Comparison of ENCODE assay signal across 8 cellular contexts in the genomic region with DNA sequence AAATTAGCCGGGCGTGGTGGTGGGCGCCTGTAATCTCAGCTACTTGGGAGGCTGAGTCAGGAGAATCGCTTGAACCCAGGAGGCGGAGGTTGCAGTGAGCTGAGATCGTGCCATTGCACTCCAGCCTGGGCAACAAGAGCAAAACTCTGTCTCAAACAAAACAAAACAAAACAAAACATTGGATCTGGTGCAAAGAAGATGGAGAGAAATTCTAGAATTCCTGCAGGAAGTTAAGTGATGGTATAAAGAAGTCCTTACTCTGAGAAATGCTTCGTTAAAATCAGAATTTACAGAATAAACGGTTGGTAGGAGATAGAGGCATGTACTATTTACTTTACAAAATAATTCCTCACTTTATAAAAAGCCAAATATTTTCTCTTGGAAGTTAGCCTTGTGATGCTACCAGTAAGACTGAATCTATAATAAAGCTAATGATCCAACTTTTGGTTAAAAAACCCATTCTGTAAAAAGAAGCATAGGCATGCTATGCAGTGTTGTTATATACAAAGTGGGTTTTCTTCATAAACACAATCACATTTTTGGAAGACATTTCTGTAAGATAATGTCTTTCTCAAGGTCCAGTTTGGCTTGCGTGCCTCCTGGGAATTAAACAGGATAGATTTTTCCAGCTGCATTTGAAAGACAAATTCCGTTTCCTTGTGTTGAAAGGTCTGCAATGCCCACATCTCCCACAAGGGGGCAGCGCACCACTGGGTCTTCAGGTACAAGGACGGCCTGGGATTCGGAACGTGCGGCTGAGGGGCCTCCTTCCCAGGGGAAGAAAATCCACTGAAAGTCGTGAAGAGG. TPM values are rescaled to one million over a fixed set of nuclear protein-coding genes. Genes with fewer than 3 reads are reported as not detected.
DNase-seq lines count a peak whose midpoint lies in the region; ATAC-seq and TF ChIP-seq lines count a peak whose summit lies in the region.

No MANE protein-coding gene starts in this region.

- H3K4me2 ChIP-seq in DND-41 (ENCODE audit: insufficient read depth, low read length): peak overlapping the region; percentile 25; the same call in 1 of the 2 replicates

- no peaks in the 10 kb centered on the region for H3K36me3 ChIP-seq in DND-41 (ENCODE audit: insufficient read depth, low read length)
- H3K36me3 ChIP-seq in upper lobe of right lung: no peaks in the 10 kb centered on the region

- H3K4me1 ChIP-seq in DND-41 (ENCODE audit: insufficient read depth, low read length) (peaks cover 4% of the 10 kb centered on the region; the same call in 1 of the 2 replicates), upper lobe of right lung (no peaks in the 10 kb centered on the region)

- intact Hi-C loops in posterior vena cava (cut with DNase I) (loop anchor here in 1 of 2 donors (10.0 kb wide), 1 partner anchor 323 kb away; no protein-coding TSS in a partner anchor), upper lobe of right lung (cut with DNase I) (loop anchor here (5.0 kb wide), 1 partner anchor 160 kb away; no protein-coding TSS in a partner anchor)

- H3K4me1 Mint-ChIP-seq in activated naive CD4-positive, alpha-beta T cell treated with anti-CD3 and anti-CD28 coated beads, Interleukin-2, amount 50 U/mL, for 24 hours: peaks cover 10% of the 10 kb centered on the region
- no peaks in the 10 kb centered on the region for H3K4me1 Mint-ChIP-seq in glutamatergic neuron (ENCODE audit: low read depth, unreplicated experiment)

- no peaks in the 10 kb centered on the region for H3K36me3 Mint-ChIP-seq in activated naive CD4-positive, alpha-beta T cell treated with anti-CD3 and anti-CD28 coated beads, Interleukin-2, amount 50 U/mL, for 24 hours
- no peaks in the 10 kb centered on the region for H3K36me3 Mint-ChIP-seq in glutamatergic neuron (ENCODE audit: unreplicated experiment)

- no peak overlapping the region; the same call in 1 of the 2 replicates for H3K9ac ChIP-seq in DND-41 (ENCODE audit: low read depth, low read length)

- peak; percentile 97 for TF ChIP-seq CTCF in DND-41 (IDR thresholded peaks at IDR 0.05; ENCODE audit: borderline replicate concordance, extremely low read depth, low read length, poor library complexity, severe bottlenecking)
- peak; percentile 70 for TF ChIP-seq CTCF in LNCAP (IDR thresholded peaks at IDR 0.05)
- peak; percentile 97 for TF ChIP-seq CTCF in glutamatergic neuron (IDR thresholded peaks at IDR 0.05; ENCODE audit: partially characterized antibody, unreplicated experiment)
- peak; percentile 98 for TF ChIP-seq CTCF in upper lobe of right lung (IDR thresholded peaks at IDR 0.05)

- H3K79me2 ChIP-seq in DND-41 (ENCODE audit: insufficient read depth, low read length): no peaks in the 10 kb centered on the region

- in situ Hi-C loops in SK-MEL-5 (cut with HindIII; ENCODE audit: low pct_unique_long_range_greater_than_20kb, low sequenced_read_pairs): no loop called here

- no peaks in the 10 kb centered on the region for H3K9me3 Mint-ChIP-seq in activated naive CD4-positive, alpha-beta T cell treated with anti-CD3 and anti-CD28 coated beads, Interleukin-2, amount 50 U/mL, for 24 hours
- peaks cover 2% of the 10 kb centered on the region for H3K9me3 Mint-ChIP-seq in glutamatergic neuron (ENCODE audit: unreplicated experiment)

- no peaks in the 10 kb centered on the region for H4K20me1 ChIP-seq in DND-41 (ENCODE audit: insufficient read depth, low read length)

- H3K9me3 ChIP-seq in DND-41 (ENCODE audit: insufficient read depth, low read length, severe bottlenecking) (no peaks in the 10 kb centered on the region), upper lobe of right lung (no peaks in the 10 kb centered on the region)

- DNase-seq in DND-41 (peak; percentile 76), SK-MEL-5 (ENCODE audit: low read depth, low spot score) (peak; percentile 91), glutamatergic neuron (peak; percentile 92), posterior vena cava (ENCODE audit: low spot score) (peak; percentile 95), upper lobe of right lung (peak; percentile 89)

- no peaks in the 10 kb centered on the region for H3K27me3 Mint-ChIP-seq in activated naive CD4-positive, alpha-beta T cell treated with anti-CD3 and anti-CD28 coated beads, Interleukin-2, amount 50 U/mL, for 24 hours
- H3K27me3 Mint-ChIP-seq in glutamatergic neuron (ENCODE audit: unreplicated experiment): peaks cover 3% of the 10 kb centered on the region

- peak overlapping the region; percentile 7; the same call in 1 of the 2 replicates for H2AFZ ChIP-seq in DND-41 (ENCODE audit: low read depth, low read length)

- H3K4me3 ChIP-seq in DND-41 (ENCODE audit: low read depth in 1 of 2, low read length in 2 of 2) (no peak overlapping the region), upper lobe of right lung (no peak overlapping the region)

- ATAC-seq in DND-41 (ENCODE audit: insufficient read depth, low read depth) (peak; percentile 75), upper lobe of right lung (peak; percentile 95), HG03175 (IDR thresholded peaks at IDR 0.05; ENCODE audit: unreplicated experiment) (no peak)

- peak overlapping the region; percentile 23 for H3K27ac Mint-ChIP-seq in activated naive CD4-positive, alpha-beta T cell treated with anti-CD3 and anti-CD28 coated beads, Interleukin-2, amount 50 U/mL, for 24 hours
- H3K27ac Mint-ChIP-seq in glutamatergic neuron (ENCODE audit: unreplicated experiment): no peak overlapping the region

- H3K27me3 ChIP-seq in DND-41 (ENCODE audit: insufficient read depth, low read length, poor library complexity) (no peaks in the 10 kb centered on the region), upper lobe of right lung (no peaks in the 10 kb centered on the region)

- H3K27ac ChIP-seq in DND-41 (ENCODE audit: low read length): no peak overlapping the region
- no peak overlapping the region for H3K27ac ChIP-seq in upper lobe of right lung

- H3K4me3 Mint-ChIP-seq in activated naive CD4-positive, alpha-beta T cell treated with anti-CD3 and anti-CD28 coated beads, Interleukin-2, amount 50 U/mL, for 24 hours: no peak overlapping the region
- peak overlapping the region; percentile 38 for H3K4me3 Mint-ChIP-seq in glutamatergic neuron (ENCODE audit: unreplicated experiment)

RNA-seq across cellular contexts. Expression of gene PNO1, which starts 35.6 kb away (rescaled TPM):
- 65.5 and 72.6 TPM in 2 replicates for total RNA-seq in SK-MEL-5 (2014; rRNA removed; shearing (Covaris generic))
- 50.4 and 52.8 TPM in 2 replicates for polyA plus RNA-seq in SK-MEL-5 (2015; cell fraction: cytosol; rRNA removed)
- polyA plus RNA-seq in SK-MEL-5 (2015; cell fraction: nucleus; rRNA removed): 21.9 and 22.1 TPM in 2 replicates
- 11.0 TPM for total RNA-seq in glutamatergic neuron (ENCODE audit: unreplicated experiment)
- total RNA-seq in posterior vena cava: 10 to 100 TPM; 12.8 to 15.9 TPM
- total RNA-seq in upper lobe of right lung: 12.0 TPM

RNA-seq across cellular contexts. Expression of gene C1D, which starts 59.3 kb away (rescaled TPM):
- 36.1 and 43.7 TPM in 2 replicates for total RNA-seq in SK-MEL-5 (2014; rRNA removed; shearing (Covaris generic))
- polyA plus RNA-seq in SK-MEL-5 (2015; cell fraction: cytosol; rRNA removed): 41.4 and 56.1 TPM in 2 replicates
- polyA plus RNA-seq in SK-MEL-5 (2015; cell fraction: nucleus; rRNA removed): 18.9 and 28.0 TPM in 2 replicates
- total RNA-seq in glutamatergic neuron (ENCODE audit: unreplicated experiment): 16.8 TPM
- total RNA-seq in posterior vena cava: 10 to 100 TPM; 18.9 to 21.8 TPM
- 19.5 TPM for total RNA-seq in upper lobe of right lung
